10 cellular contexts compared by ENCODE assay signal in the genomic region with DNA sequence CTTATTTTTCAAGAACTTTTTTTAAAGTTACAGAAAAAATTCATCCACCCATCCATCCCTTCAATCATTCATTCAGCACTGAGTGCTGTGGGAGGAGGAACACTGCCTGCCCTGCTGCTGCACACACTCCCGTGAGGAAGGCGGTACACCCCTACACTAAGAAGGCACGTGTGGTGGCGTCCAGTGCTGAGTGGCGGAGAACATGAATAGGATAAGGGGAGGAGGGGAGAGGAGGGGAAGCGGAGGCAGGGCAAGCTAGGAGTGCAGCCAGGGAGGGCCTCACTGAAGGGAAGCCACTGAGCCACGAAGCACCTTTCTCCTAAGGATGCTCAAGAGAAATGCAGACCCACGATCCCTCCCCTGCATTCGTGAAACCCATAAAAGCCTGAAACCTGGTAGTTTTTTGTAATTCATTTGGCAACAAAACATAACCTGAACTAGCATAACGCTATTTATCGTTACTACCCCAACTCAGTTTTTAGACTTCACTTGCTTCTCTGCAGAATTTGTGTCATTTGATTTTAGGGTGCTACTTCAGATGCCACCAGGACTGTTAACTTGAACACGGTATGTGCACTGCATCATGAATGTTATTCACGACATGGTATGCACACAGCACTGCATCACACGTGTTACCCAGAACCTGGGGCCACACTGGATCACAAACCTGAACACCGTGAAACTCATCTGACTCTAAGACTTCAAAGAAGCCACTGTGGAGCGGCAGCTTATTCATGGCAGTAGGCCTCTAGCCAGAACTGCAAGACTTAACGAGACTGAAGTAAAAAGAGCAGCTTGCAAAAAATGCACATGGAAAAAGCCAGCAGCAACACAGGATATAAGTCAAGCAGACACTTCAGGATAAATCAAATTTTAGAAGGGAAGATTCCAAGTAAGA. TPM values are rescaled to one million over a fixed set of nuclear protein-coding genes. Genes with fewer than 3 reads are reported as not detected.
DNase-seq lines count a peak whose midpoint lies in the region; ATAC-seq and TF ChIP-seq lines count a peak whose summit lies in the region.
"Had no signal": no experiment of that assay in that cellular context is flagged by ENCODE, and none has a peak within 500 bp of the region (broad histone marks: within the 10 kb centered on the region; RNA-seq: fewer than 3 reads in every experiment).

No MANE protein-coding gene starts in this region.

- ATAC-seq in stimulated activated naive CD8-positive, alpha-beta T cell treated with anti-CD3 and anti-CD28 coated beads, Interleukin-15, Interleukin-2, amounts not matched to agents 100 U/mL and 50 U/mL, for 24 hours, result no peak
- no peak for ATAC-seq in GM21529 (IDR thresholded peaks at IDR 0.05; ENCODE audit: unreplicated experiment)

- H3K9me3 Mint-ChIP-seq in T-helper 1 cell treated with Interleukin-12 subunit alpha and Interleukin-12 subunit beta and Interleukin-4 antibody, amounts not matched to agents 30 μg/mL and 1 μg/mL, for 36 hours, result no peaks in the 10 kb centered on the region
- no peaks in the 10 kb centered on the region for H3K9me3 Mint-ChIP-seq in activated T-helper 1 cell treated with anti-CD3 and anti-CD28 coated beads, Interleukin-12 subunit alpha, Interleukin-12 subunit beta, Interleukin-2, Interleukin-4 antibody, amounts not matched to agents 30 ng/mL and 10 ng/mL and 1 ng/mL, durations not matched to agents 14 hours and 24 hours and 36 hours
- H3K9me3 Mint-ChIP-seq in Caco-2 (ENCODE audit: unreplicated experiment), result no peaks in the 10 kb centered on the region

- H3K36me3 Mint-ChIP-seq in T-helper 1 cell treated with Interleukin-12 subunit alpha and Interleukin-12 subunit beta and Interleukin-4 antibody, amounts not matched to agents 30 μg/mL and 1 μg/mL, for 36 hours (ENCODE audit: low read depth), result peaks cover 29% of the 10 kb centered on the region
- peaks cover 21% of the 10 kb centered on the region for H3K36me3 Mint-ChIP-seq in activated T-helper 1 cell treated with anti-CD3 and anti-CD28 coated beads, Interleukin-12 subunit alpha, Interleukin-12 subunit beta, Interleukin-2, Interleukin-4 antibody, amounts not matched to agents 30 ng/mL and 10 ng/mL and 1 ng/mL, durations not matched to agents 14 hours and 24 hours and 36 hours (ENCODE audit: low read depth)
- H3K36me3 Mint-ChIP-seq in Caco-2 (ENCODE audit: insufficient read depth, unreplicated experiment), result peaks cover 22% of the 10 kb centered on the region

- POLR2A ChIA-PET in Caco-2 (lab: Charles Lee), result no interaction called here

- peak overlapping the region; percentile 96 for H3K27ac Mint-ChIP-seq in T-helper 1 cell treated with Interleukin-12 subunit alpha and Interleukin-12 subunit beta and Interleukin-4 antibody, amounts not matched to agents 30 μg/mL and 1 μg/mL, for 36 hours
- H3K27ac Mint-ChIP-seq in activated T-helper 1 cell treated with anti-CD3 and anti-CD28 coated beads, Interleukin-12 subunit alpha, Interleukin-12 subunit beta, Interleukin-2, Interleukin-4 antibody, amounts not matched to agents 30 ng/mL and 10 ng/mL and 1 ng/mL, durations not matched to agents 14 hours and 24 hours and 36 hours, result peak overlapping the region; percentile 91
- no peak overlapping the region for H3K27ac Mint-ChIP-seq in Caco-2 (ENCODE audit: unreplicated experiment)

- intact Hi-C loops in activated T-helper 1 cell treated with anti-CD3 and anti-CD28 coated beads, Interleukin-12 subunit alpha, Interleukin-12 subunit beta, Interleukin-2, Interleukin-4 antibody, amounts not matched to agents 30 ng/mL and 10 ng/mL and 1 ng/mL, durations not matched to agents 14 hours and 24 hours and 36 hours (cut with micrococcal nuclease), result loop anchor here (5.0 kb wide), 5 partner anchors 41 to 874 kb away; a partner anchor contains a TSS
- intact Hi-C loops in head of caudate nucleus (cut with DNase I), result no loop called here
- intact Hi-C loops in Caco-2 (cut with micrococcal nuclease; ENCODE audit: unreplicated experiment), result no loop called here

- TF ChIP-seq CTCF in Caco-2 (IDR thresholded peaks at IDR 0.05; ENCODE audit: insufficient read depth in 1 of 2, low read depth in 1 of 2, low read length in 1 of 2, severe bottlenecking in 1 of 2, unreplicated experiment in 1 of 2), result no peak

- H3K36me3 ChIP-seq in Caco-2 (ENCODE audit: control insufficient read depth, insufficient read depth, low read length), result no peaks in the 10 kb centered on the region

- H3K4me3 ChIP-seq in Caco-2 (ENCODE audit: low read depth, low read length), result no peak overlapping the region

- H3K27me3 Mint-ChIP-seq in T-helper 1 cell treated with Interleukin-12 subunit alpha and Interleukin-12 subunit beta and Interleukin-4 antibody, amounts not matched to agents 30 μg/mL and 1 μg/mL, for 36 hours (ENCODE audit: low read depth), result no peaks in the 10 kb centered on the region
- no peaks in the 10 kb centered on the region for H3K27me3 Mint-ChIP-seq in activated T-helper 1 cell treated with anti-CD3 and anti-CD28 coated beads, Interleukin-12 subunit alpha, Interleukin-12 subunit beta, Interleukin-2, Interleukin-4 antibody, amounts not matched to agents 30 ng/mL and 10 ng/mL and 1 ng/mL, durations not matched to agents 14 hours and 24 hours and 36 hours (ENCODE audit: insufficient read depth)
- H3K27me3 Mint-ChIP-seq in Caco-2 (ENCODE audit: insufficient read depth, unreplicated experiment), result no peaks in the 10 kb centered on the region

- H3K4me3 Mint-ChIP-seq in T-helper 1 cell treated with Interleukin-12 subunit alpha and Interleukin-12 subunit beta and Interleukin-4 antibody, amounts not matched to agents 30 μg/mL and 1 μg/mL, for 36 hours, result peak overlapping the region; percentile 98
- H3K4me3 Mint-ChIP-seq in activated T-helper 1 cell treated with anti-CD3 and anti-CD28 coated beads, Interleukin-12 subunit alpha, Interleukin-12 subunit beta, Interleukin-2, Interleukin-4 antibody, amounts not matched to agents 30 ng/mL and 10 ng/mL and 1 ng/mL, durations not matched to agents 14 hours and 24 hours and 36 hours, result peak overlapping the region; percentile 92
- no peak overlapping the region for H3K4me3 Mint-ChIP-seq in Caco-2 (ENCODE audit: unreplicated experiment)

- H3K9me3 ChIP-seq in Caco-2, result no peaks in the 10 kb centered on the region

- no TSS peak for BruUV-seq in Caco-2 (replicated peaks; lab: Mats Ljungman, UMichigan)

- CTCF ChIA-PET in Caco-2 (lab: Charles Lee), result interaction anchor here (0.6 to 1.7 kb wide), 3 partner anchors 23 to 538 kb away, joined by 3 to 9 read pairs (median 4); no protein-coding TSS in a partner anchor

- H3K27me3 ChIP-seq in Caco-2 (replicated peaks; ENCODE audit: control insufficient read depth, insufficient read depth, low read length), result no peaks in the 10 kb centered on the region

- DNase-seq in activated T-helper 1 cell treated with anti-CD3 and anti-CD28 coated beads, Interleukin-12 subunit alpha, Interleukin-12 subunit beta, Interleukin-2, Interleukin-4 antibody, amounts not matched to agents 30 ng/mL and 10 ng/mL and 1 ng/mL, durations not matched to agents 14 hours and 24 hours and 36 hours (ENCODE audit: low spot score), result no peak
- DNase-seq in head of caudate nucleus (peak in 22 of 42 donors; percentile 27 to 77 (median 50)), NCI-H526 treated with DMSO at 0.1 percent for 48 hours (lab: John Stamatoyannopoulos, UW) (no peak), Caco-2 (no peak), CD1c-positive myeloid dendritic cell (ENCODE audit: extremely low spot score) (no peak)
- peak; percentile 18 for DNase-seq in stimulated activated naive CD8-positive, alpha-beta T cell treated with anti-CD3 and anti-CD28 coated beads, Interleukin-15, Interleukin-2, amounts not matched to agents 100 U/mL and 50 U/mL, for 24 hours
- DNase-seq: NCI-H1436, NCI-H510A treated with DMSO at 0.1 percent for 48 hours had no signal

- peaks cover 18% of the 10 kb centered on the region for H3K4me1 ChIP-seq in Caco-2

- H3K4me1 Mint-ChIP-seq in T-helper 1 cell treated with Interleukin-12 subunit alpha and Interleukin-12 subunit beta and Interleukin-4 antibody, amounts not matched to agents 30 μg/mL and 1 μg/mL, for 36 hours (ENCODE audit: low read depth), result peaks cover 58% of the 10 kb centered on the region
- H3K4me1 Mint-ChIP-seq in activated T-helper 1 cell treated with anti-CD3 and anti-CD28 coated beads, Interleukin-12 subunit alpha, Interleukin-12 subunit beta, Interleukin-2, Interleukin-4 antibody, amounts not matched to agents 30 ng/mL and 10 ng/mL and 1 ng/mL, durations not matched to agents 14 hours and 24 hours and 36 hours (ENCODE audit: low read depth), result peaks cover 62% of the 10 kb centered on the region
- peaks cover 14% of the 10 kb centered on the region for H3K4me1 Mint-ChIP-seq in Caco-2 (ENCODE audit: low read depth, unreplicated experiment)

RNA-seq across cellular contexts. Expression of a gene that starts 3.5 kb away (rescaled TPM):
- 99.5 TPM in 2 replicates for total RNA-seq in activated T-helper 1 cell treated with anti-CD3 and anti-CD28 coated beads, Interleukin-12 subunit alpha, Interleukin-12 subunit beta, Interleukin-2, Interleukin-4 antibody, amounts not matched to agents 30 ng/mL and 10 ng/mL and 1 ng/mL, durations not matched to agents 14 hours and 24 hours and 36 hours
- 45.5 and 59.1 TPM in 2 replicates for total RNA-seq in Caco-2 (2022)

RNA-seq across cellular contexts. Expression of a gene that starts 46.4 kb away (rescaled TPM):
- 18.8 and 21.4 TPM in 2 replicates for total RNA-seq in activated T-helper 1 cell treated with anti-CD3 and anti-CD28 coated beads, Interleukin-12 subunit alpha, Interleukin-12 subunit beta, Interleukin-2, Interleukin-4 antibody, amounts not matched to agents 30 ng/mL and 10 ng/mL and 1 ng/mL, durations not matched to agents 14 hours and 24 hours and 36 hours
- total RNA-seq in Caco-2 (2022), result 36.3 and 37.0 TPM in 2 replicates

Comparison
In these comparisons a context has a peak if more than half of its experiments do, and no peak if none do; other contexts are left out.
1. DNase-seq: peak in head of caudate nucleus (22 of 42) and stimulated activated naive CD8-positive, alpha-beta T cell treated with anti-CD3 and anti-CD28 coated beads, Interleukin-15, Interleukin-2, amounts not matched to agents 100 U/mL and 50 U/mL, for 24 hours (single experiment); none in activated T-helper 1 cell treated with anti-CD3 and anti-CD28 coated beads, Interleukin-12 subunit alpha, Interleukin-12 subunit beta, Interleukin-2, Interleukin-4 antibody, amounts not matched to agents 30 ng/mL and 10 ng/mL and 1 ng/mL, durations not matched to agents 14 hours and 24 hours and 36 hours (single experiment), NCI-H526 treated with DMSO at 0.1 percent for 48 hours (single experiment), Caco-2 (0 of 2) and CD1c-positive myeloid dendritic cell (single experiment).